ENCODE assay signal across 16 cellular contexts in the genomic region with DNA sequence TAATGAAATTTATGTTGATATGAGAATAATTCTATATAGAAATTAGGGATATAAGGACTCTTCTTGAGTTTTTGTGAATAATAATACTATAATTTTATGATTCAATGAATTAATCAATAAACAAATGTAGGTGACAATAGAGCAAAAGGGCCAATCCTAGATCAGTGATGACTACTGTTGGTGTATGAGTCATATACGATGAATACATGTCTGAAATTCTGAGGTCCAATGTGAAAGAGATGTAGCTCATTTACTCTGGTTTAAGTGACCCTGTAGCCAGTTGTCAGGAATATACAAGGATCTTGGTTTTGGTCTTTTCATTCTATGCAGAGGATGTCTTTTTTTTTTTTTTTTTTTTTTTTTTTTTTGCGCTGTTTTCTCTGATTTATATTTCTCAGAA.
"Had no signal": no experiment of that assay in that cellular context is flagged by ENCODE, and none has a peak within 500 bp of the region (broad histone marks: within the 10 kb centered on the region; RNA-seq: fewer than 3 reads in every experiment).

No MANE protein-coding gene starts in this region.

- H3K9me3 ChIP-seq: adrenal gland, left lung had no signal

- H3K9me3 Mint-ChIP-seq: activated naive CD4-positive, alpha-beta T cell treated with anti-CD3 and anti-CD28 coated beads, Interleukin-2, amount 50 U/mL, for 72 hours; activated T-helper 1 cell treated with anti-CD3 and anti-CD28 coated beads, Interleukin-12 subunit alpha, Interleukin-12 subunit beta, Interleukin-2, Interleukin-4 antibody, amounts not matched to agents 30 ng/mL and 10 ng/mL and 1 ng/mL, durations not matched to agents 14 hours and 24 hours and 36 hours; mesothelial cell of epicardium had no signal

- H3K4me3 ChIP-seq: adrenal gland, left lung, thyroid gland had no signal

- ATAC-seq: activated CD4-positive, alpha-beta T cell treated with anti-CD3 and anti-CD28 coated beads for 36 hours; activated naive CD4-positive, alpha-beta T cell treated with anti-CD3 and anti-CD28 coated beads, Interleukin-2, amount 50 U/mL, for 72 hours; foreskin keratinocyte; left lung had no signal

- H3K27me3 ChIP-seq: adrenal gland, foreskin keratinocyte, thyroid gland had no signal

- DNase-seq: activated CD4-positive, alpha-beta T cell treated with anti-CD3 and anti-CD28 coated beads for 36 hours; activated CD4-positive, alpha-beta T cell treated with anti-CD3 and anti-CD28 coated beads, Interleukin-2, amount 50 U/mL, for 48 hours; activated gamma-delta T cell treated with Interleukin-2 at 50 U/mL for 16 hours; adrenal gland; caudate nucleus; foreskin keratinocyte; hypothalamus; islet precursor cell; left lung; stimulated activated CD4-positive, alpha-beta T cell treated with anti-CD3 and anti-CD28 coated beads, Interleukin-2, amount 100 ng/mL, for 24 hours; stimulated activated naive CD4-positive, alpha-beta T cell treated with Interleukin-2 at 50 U/mL for 16 hours; thyroid gland had no signal

- H3K36me3 Mint-ChIP-seq: activated naive CD4-positive, alpha-beta T cell treated with anti-CD3 and anti-CD28 coated beads, Interleukin-2, amount 50 U/mL, for 72 hours; mesothelial cell of epicardium had no signal

- H3K4me1 ChIP-seq: adrenal gland, left lung, thyroid gland had no signal

- H3K27ac ChIP-seq: adrenal gland, epithelial cell of prostate, foreskin keratinocyte, left lung, thyroid gland had no signal

- H3K36me3 ChIP-seq: left lung, thyroid gland had no signal

- H3K27ac Mint-ChIP-seq: activated CD4-positive, alpha-beta T cell treated with anti-CD3 and anti-CD28 coated beads for 36 hours; activated naive CD4-positive, alpha-beta T cell treated with anti-CD3 and anti-CD28 coated beads, Interleukin-2, amount 50 U/mL, for 72 hours; activated T-helper 1 cell treated with anti-CD3 and anti-CD28 coated beads, Interleukin-12 subunit alpha, Interleukin-12 subunit beta, Interleukin-2, Interleukin-4 antibody, amounts not matched to agents 30 ng/mL and 10 ng/mL and 1 ng/mL, durations not matched to agents 14 hours and 24 hours and 36 hours; mesothelial cell of epicardium had no signal

- H3K4me3 Mint-ChIP-seq: activated CD4-positive, alpha-beta T cell treated with anti-CD3 and anti-CD28 coated beads for 36 hours; activated T-helper 1 cell treated with anti-CD3 and anti-CD28 coated beads, Interleukin-12 subunit alpha, Interleukin-12 subunit beta, Interleukin-2, Interleukin-4 antibody, amounts not matched to agents 30 ng/mL and 10 ng/mL and 1 ng/mL, durations not matched to agents 14 hours and 24 hours and 36 hours; mesothelial cell of epicardium had no signal

- H3K4me1 Mint-ChIP-seq: activated CD4-positive, alpha-beta T cell treated with anti-CD3 and anti-CD28 coated beads for 36 hours; mesothelial cell of epicardium had no signal
